In the genomic region with DNA sequence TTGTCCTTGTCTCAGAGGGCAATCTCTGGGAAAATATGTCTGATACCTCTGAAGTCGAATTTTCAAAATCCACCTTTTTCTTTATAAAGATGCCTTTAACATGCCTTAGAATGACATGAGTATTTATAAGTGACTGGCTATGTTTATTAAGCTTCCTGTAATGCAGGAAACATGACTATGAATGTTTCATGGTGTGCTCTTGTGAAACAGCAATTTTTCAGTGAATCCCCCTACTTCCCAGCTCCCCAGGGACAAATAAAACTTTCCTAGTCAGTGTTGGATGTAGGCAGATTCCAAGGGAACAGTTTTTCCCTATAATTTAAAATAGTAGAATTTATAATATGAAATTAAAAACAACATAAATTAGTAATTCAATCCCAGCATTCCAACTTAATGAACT, we compare ENCODE assay signal across 22 cellular contexts.
DNase-seq lines count a peak whose midpoint lies in the region; ATAC-seq and TF ChIP-seq lines count a peak whose summit lies in the region.
"Had no signal": no experiment of that assay in that cellular context is flagged by ENCODE, and none has a peak within 500 bp of the region (broad histone marks: within the 10 kb centered on the region; RNA-seq: fewer than 3 reads in every experiment).

No MANE protein-coding gene starts in this region.

- no peak overlapping the region for H3K4me3 ChIP-seq in fibroblast of the aortic adventitia (ENCODE audit: low read depth, low read length)
- H3K4me3 ChIP-seq: cardiac muscle cell, sigmoid colon, SJSA1, tibial artery had no signal

- DNase-seq in GM03348 (ENCODE audit: low spot score) (peak; percentile 53), T1000 (lab: John Stamatoyannopoulos, UW) (peak; percentile 32), fibroblast of the aortic adventitia (ENCODE audit: low read depth) (peak; percentile 40), stromal cell of bone marrow (ENCODE audit: low read depth) (peak; percentile 82), NCI-H82 (lab: John Stamatoyannopoulos, UW) (no peak)
- no peak for DNase-seq in activated T-helper 2 cell treated with anti-CD3 and anti-CD28 coated beads, Interferon-gamma antibody, Interleukin-2, Interleukin-4, amounts not matched to agents 10 μg/mL and 5 μg/mL and 100 μg/mL, durations not matched to agents 14 hours and 24 hours and 36 hours (ENCODE audit: low spot score)
- DNase-seq: activated gamma-delta T cell treated with Interleukin-2 at 50 U/mL for 16 hours; amniotic stem cell; Caco-2; erythroblast; left colon; NCI-H1694 treated with DMSO at 0.1 percent for 48 hours; sigmoid colon; stimulated activated CD4-positive, alpha-beta T cell treated with anti-CD3 and anti-CD28 coated beads, Interleukin-1b, Interleukin-23, amount 100 ng/mL, for 48 hours; stimulated activated naive CD4-positive, alpha-beta T cell; tibial artery had no signal

- no peaks in the 10 kb centered on the region for H3K27me3 Mint-ChIP-seq in activated T-helper 2 cell treated with anti-CD3 and anti-CD28 coated beads, Interferon-gamma antibody, Interleukin-2, Interleukin-4, amounts not matched to agents 10 μg/mL and 5 μg/mL and 100 μg/mL, durations not matched to agents 14 hours and 24 hours and 36 hours (ENCODE audit: low read depth)
- H3K27me3 Mint-ChIP-seq: dendritic cell treated with granulocyte-macrophage colony-stimulating factor and Interleukin-4, amounts not matched to agents 40 ng/mL and 50 ng/mL, for 4 days; natural killer cell treated with Interleukin-12 subunit alpha and Interleukin-12 subunit beta and Interleukin-15 and Interleukin-18, amount 100 ng/mL, for 72 hours had no signal

- no peaks in the 10 kb centered on the region for H3K36me3 Mint-ChIP-seq in activated T-helper 2 cell treated with anti-CD3 and anti-CD28 coated beads, Interferon-gamma antibody, Interleukin-2, Interleukin-4, amounts not matched to agents 10 μg/mL and 5 μg/mL and 100 μg/mL, durations not matched to agents 14 hours and 24 hours and 36 hours (ENCODE audit: low read depth)
- H3K36me3 Mint-ChIP-seq: natural killer cell treated with Interleukin-12 subunit alpha and Interleukin-12 subunit beta and Interleukin-15 and Interleukin-18, amount 100 ng/mL, for 72 hours had no signal

- no peak for ATAC-seq in GM21390 (IDR thresholded peaks at IDR 0.05; ENCODE audit: unreplicated experiment)
- ATAC-seq: left colon; natural killer cell treated with Interleukin-12 subunit alpha and Interleukin-12 subunit beta and Interleukin-15 and Interleukin-18, amount 100 ng/mL, for 72 hours had no signal

- no peak for TF ChIP-seq CTCF in fibroblast of the aortic adventitia (IDR thresholded peaks at IDR 0.05; ENCODE audit: insufficient read depth, low read length)

- H3K4me3 Mint-ChIP-seq in activated T-helper 2 cell treated with anti-CD3 and anti-CD28 coated beads, Interferon-gamma antibody, Interleukin-2, Interleukin-4, amounts not matched to agents 10 μg/mL and 5 μg/mL and 100 μg/mL, durations not matched to agents 14 hours and 24 hours and 36 hours (ENCODE audit: low read depth), result no peak overlapping the region
- H3K4me3 Mint-ChIP-seq: dendritic cell treated with granulocyte-macrophage colony-stimulating factor and Interleukin-4, amounts not matched to agents 40 ng/mL and 50 ng/mL, for 4 days; natural killer cell treated with Interleukin-12 subunit alpha and Interleukin-12 subunit beta and Interleukin-15 and Interleukin-18, amount 100 ng/mL, for 72 hours; T-helper 1 cell treated with Interleukin-12 subunit alpha and Interleukin-12 subunit beta and Interleukin-4 antibody, amounts not matched to agents 30 μg/mL and 1 μg/mL, for 36 hours had no signal

- no peaks in the 10 kb centered on the region for H3K4me1 Mint-ChIP-seq in activated T-helper 2 cell treated with anti-CD3 and anti-CD28 coated beads, Interferon-gamma antibody, Interleukin-2, Interleukin-4, amounts not matched to agents 10 μg/mL and 5 μg/mL and 100 μg/mL, durations not matched to agents 14 hours and 24 hours and 36 hours (ENCODE audit: low read depth)

- H3K27ac Mint-ChIP-seq in activated T-helper 2 cell treated with anti-CD3 and anti-CD28 coated beads, Interferon-gamma antibody, Interleukin-2, Interleukin-4, amounts not matched to agents 10 μg/mL and 5 μg/mL and 100 μg/mL, durations not matched to agents 14 hours and 24 hours and 36 hours, result no peak overlapping the region
- H3K27ac Mint-ChIP-seq: dendritic cell treated with granulocyte-macrophage colony-stimulating factor and Interleukin-4, amounts not matched to agents 40 ng/mL and 50 ng/mL, for 4 days; T-helper 1 cell treated with Interleukin-12 subunit alpha and Interleukin-12 subunit beta and Interleukin-4 antibody, amounts not matched to agents 30 μg/mL and 1 μg/mL, for 36 hours had no signal

- peaks cover 4% of the 10 kb centered on the region for H3K9me3 Mint-ChIP-seq in activated T-helper 2 cell treated with anti-CD3 and anti-CD28 coated beads, Interferon-gamma antibody, Interleukin-2, Interleukin-4, amounts not matched to agents 10 μg/mL and 5 μg/mL and 100 μg/mL, durations not matched to agents 14 hours and 24 hours and 36 hours
- H3K9me3 Mint-ChIP-seq: dendritic cell treated with granulocyte-macrophage colony-stimulating factor and Interleukin-4, amounts not matched to agents 40 ng/mL and 50 ng/mL, for 4 days; natural killer cell treated with Interleukin-12 subunit alpha and Interleukin-12 subunit beta and Interleukin-15 and Interleukin-18, amount 100 ng/mL, for 72 hours had no signal

- intact Hi-C loops in activated T-helper 2 cell treated with anti-CD3 and anti-CD28 coated beads, Interferon-gamma antibody, Interleukin-2, Interleukin-4, amounts not matched to agents 10 μg/mL and 5 μg/mL and 100 μg/mL, durations not matched to agents 14 hours and 24 hours and 36 hours (cut with micrococcal nuclease), result no loop called here

Comparison
In these comparisons a context has a peak if more than half of its experiments do, and no peak if none do; other contexts are left out.
1. DNase-seq: peak in GM03348 (single experiment), T1000 (single experiment), fibroblast of the aortic adventitia (single experiment) and stromal cell of bone marrow (single experiment); none in activated T-helper 2 cell treated with anti-CD3 and anti-CD28 coated beads, Interferon-gamma antibody, Interleukin-2, Interleukin-4, amounts not matched to agents 10 μg/mL and 5 μg/mL and 100 μg/mL, durations not matched to agents 14 hours and 24 hours and 36 hours (single experiment) and NCI-H82 (single experiment).